ENCODE assay signal across 8 cellular contexts in genomic region chr17:19002805-19003542, GRCh38. TPM values are rescaled to one million over a fixed set of nuclear protein-coding genes. Genes with fewer than 3 reads are reported as not detected.
A peak's percentile ranks its signal among the peaks of the same experiment; 100 is the strongest.
DNase-seq lines count a peak whose midpoint lies in the region; ATAC-seq and TF ChIP-seq lines count a peak whose summit lies in the region.
"Had no signal": no experiment of that assay in that cellular context is flagged by ENCODE, and none has a peak within 500 bp of the region (broad histone marks: within the 10 kb centered on the region; RNA-seq: fewer than 3 reads in every experiment).

No MANE protein-coding gene starts in this region.

- no peaks in the 10 kb centered on the region for H3K9me3 Mint-ChIP-seq in activated CD4-positive, alpha-beta memory T cell treated with anti-CD3 and anti-CD28 coated beads for 36 hours

- POLR2A ChIA-PET in activated CD4-positive, alpha-beta memory T cell treated with anti-CD3 and anti-CD28 coated beads for 36 hours (lab: Charles Lee) = interaction anchor here (0.8 kb wide), 1 partner anchor 42 kb away, joined by 3 read pairs; no protein-coding TSS in a partner anchor

- no peaks in the 10 kb centered on the region for H3K27me3 ChIP-seq in H7 (ENCODE audit: control insufficient read depth, insufficient read depth, low read length)

- no peak for DNase-seq in H7
- peak; percentile 22 for DNase-seq in activated CD4-positive, alpha-beta memory T cell treated with anti-CD3 and anti-CD28 coated beads for 36 hours
- peak; percentile 53 for DNase-seq in fibroblast of the aortic adventitia (ENCODE audit: low read depth)
- DNase-seq in stimulated activated CD8-positive, alpha-beta memory T cell treated with anti-CD3 and anti-CD28 coated beads, Interleukin-4, amount 100 ng/mL, for 48 hours = peak; percentile 34
- no peak for DNase-seq in NCI-H1930 (lab: John Stamatoyannopoulos, UW)
- DNase-seq in COLO668 (lab: John Stamatoyannopoulos, UW; ENCODE audit: unreplicated experiment) = no peak

- peak overlapping the region; percentile 90 for H3K4me3 Mint-ChIP-seq in activated CD4-positive, alpha-beta memory T cell treated with anti-CD3 and anti-CD28 coated beads for 36 hours

- H3K4me1 Mint-ChIP-seq in activated CD4-positive, alpha-beta memory T cell treated with anti-CD3 and anti-CD28 coated beads for 36 hours (ENCODE audit: low read depth) = peaks cover 33% of the 10 kb centered on the region

- H3K4me3 ChIP-seq in H7 (ENCODE audit: insufficient read depth, low read depth, low read length) = peak overlapping the region; percentile 66
- H3K4me3 ChIP-seq in fibroblast of the aortic adventitia (ENCODE audit: low read depth, low read length) = peak overlapping the region; percentile 70

- CTCF ChIA-PET in activated CD4-positive, alpha-beta memory T cell treated with anti-CD3 and anti-CD28 coated beads for 36 hours (lab: Charles Lee) = interaction anchor here (0.8 to 3.5 kb wide), 3 partner anchors 42 to 444 kb away, joined by 3 to 32 read pairs (median 3); no protein-coding TSS in a partner anchor

- ATAC-seq in GM21381 (IDR thresholded peaks at IDR 0.05; ENCODE audit: unreplicated experiment) = no peak

- peaks cover 19% of the 10 kb centered on the region for H3K36me3 Mint-ChIP-seq in activated CD4-positive, alpha-beta memory T cell treated with anti-CD3 and anti-CD28 coated beads for 36 hours

- no peak for TF ChIP-seq CTCF in fibroblast of the aortic adventitia (IDR thresholded peaks at IDR 0.05; ENCODE audit: insufficient read depth, low read length)

- H3K36me3 ChIP-seq in H7 (replicated peaks; ENCODE audit: control insufficient read depth, insufficient read depth, low read length) = peaks cover 15% of the 10 kb centered on the region

- no peaks in the 10 kb centered on the region for H3K27me3 Mint-ChIP-seq in activated CD4-positive, alpha-beta memory T cell treated with anti-CD3 and anti-CD28 coated beads for 36 hours

- intact Hi-C loops in activated CD4-positive, alpha-beta memory T cell treated with anti-CD3 and anti-CD28 coated beads for 36 hours (cut with micrococcal nuclease) = loop anchor here (10.0 kb wide), 1 partner anchor 148 kb away; the partner anchor contains the start of gene PRPSAP2

- no peak overlapping the region for H3K27ac Mint-ChIP-seq in activated CD4-positive, alpha-beta memory T cell treated with anti-CD3 and anti-CD28 coated beads for 36 hours

RNA-seq across cellular contexts. Expression of gene FAM83G, which starts 1.6 kb away (rescaled TPM):
- 40.6 and 44.8 TPM in 2 replicates for total RNA-seq in H7 (2014; rRNA removed; shearing (Covaris generic))
- 10 to 100 TPM; 12.6 to 14.3 TPM for total RNA-seq in activated CD4-positive, alpha-beta memory T cell treated with anti-CD3 and anti-CD28 coated beads for 36 hours
- 4.4 and 9.5 TPM in 2 replicates for total RNA-seq in fibroblast of the aortic adventitia (ENCODE audit: low replicate concordance)

RNA-seq across cellular contexts. Expression of gene GRAP, which starts 43.8 kb away (rescaled TPM):
- total RNA-seq in H7 (2014; rRNA removed; shearing (Covaris generic)) = 0.15 and 0.66 TPM in 2 replicates
- total RNA-seq in activated CD4-positive, alpha-beta memory T cell treated with anti-CD3 and anti-CD28 coated beads for 36 hours = 1 to 10 TPM; 9.6 to 9.9 TPM
- total RNA-seq in fibroblast of the aortic adventitia (ENCODE audit: low replicate concordance) = under 0.01 TPM in 1 of 2 replicates, not detected in the other
- total RNA-seq: RPMI7951 had no signal

RNA-seq across cellular contexts. Expression of gene SLC5A10, which starts 51.0 kb away (rescaled TPM):
- not detected in 2 replicates for total RNA-seq in H7 (2014; rRNA removed; shearing (Covaris generic))
- not detected for total RNA-seq in activated CD4-positive, alpha-beta memory T cell treated with anti-CD3 and anti-CD28 coated beads for 36 hours
- total RNA-seq in fibroblast of the aortic adventitia (ENCODE audit: low replicate concordance) = not detected in 2 replicates
- total RNA-seq: RPMI7951 had no signal

Comparison
In these comparisons a context has a peak if more than half of its experiments do, and no peak if none do; other contexts are left out.
1. DNase-seq: peak in activated CD4-positive, alpha-beta memory T cell treated with anti-CD3 and anti-CD28 coated beads for 36 hours (single experiment), fibroblast of the aortic adventitia (single experiment) and stimulated activated CD8-positive, alpha-beta memory T cell treated with anti-CD3 and anti-CD28 coated beads, Interleukin-4, amount 100 ng/mL, for 48 hours (single experiment); none in H7 (single experiment), NCI-H1930 (0 of 2) and COLO668 (single experiment).